Comparison of ENCODE assay signal across 27 cellular contexts in the genomic region with DNA sequence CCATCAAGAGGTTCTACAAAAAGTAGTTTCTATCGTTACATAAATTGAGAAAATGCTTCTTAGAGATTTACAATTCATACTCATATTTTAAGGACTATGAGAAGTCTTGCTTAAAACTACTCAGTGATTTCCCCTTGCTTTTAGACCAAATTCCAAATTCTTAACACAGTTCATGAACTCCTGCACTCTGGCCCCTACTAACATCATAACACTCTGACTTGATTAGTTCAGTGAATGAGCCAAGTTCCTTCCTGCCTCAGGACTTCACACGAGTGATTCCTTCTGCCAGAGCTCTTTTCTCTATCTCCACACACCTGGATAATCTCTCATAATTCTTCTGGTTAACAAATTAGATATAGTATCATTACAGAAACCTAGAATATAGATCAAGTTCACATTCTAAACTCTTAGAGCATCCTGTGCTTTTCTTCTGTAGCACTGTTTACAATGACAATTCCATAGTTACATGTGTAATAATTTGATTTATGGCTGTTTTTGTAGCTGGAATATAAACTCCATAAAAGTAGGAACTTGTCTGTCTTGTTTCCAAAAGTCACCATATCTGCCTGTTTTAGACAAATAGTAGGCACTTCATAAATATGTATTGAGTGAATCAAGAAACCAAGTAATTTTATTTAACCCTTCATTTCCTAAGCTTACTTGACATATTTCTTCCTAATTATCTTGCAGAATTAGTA. TPM values are rescaled to one million over a fixed set of nuclear protein-coding genes. Genes with fewer than 3 reads are reported as not detected.
DNase-seq lines count a peak whose midpoint lies in the region; ATAC-seq, FAIRE-seq and TF ChIP-seq lines count a peak whose summit lies in the region.
"Had no signal": no experiment of that assay in that cellular context is flagged by ENCODE, and none has a peak within 500 bp of the region (broad histone marks: within the 10 kb centered on the region; RNA-seq: fewer than 3 reads in every experiment).

No MANE protein-coding gene starts in this region.

- H3K9me3 ChIP-seq in HepG2 (ENCODE audit: low read length), result no peaks in the 10 kb centered on the region
- no peaks in the 10 kb centered on the region for H3K9me3 ChIP-seq in transverse colon
- H3K9me3 ChIP-seq in heart right ventricle, result no peaks in the 10 kb centered on the region
- H3K9me3 ChIP-seq: A549; BLaER1 treated with 17β-estradiol and CSF1 and Interleukin-3, amounts not matched to agents 10 nM and 100 nM; SJCRH30 had no signal

- CTCF ChIA-PET in HepG2 (lab: Yijun Ruan, JAX; ENCODE audit: low intra/inter-chr PET ratio, low total read pairs), result no interaction called here

- no peaks in the 10 kb centered on the region for H3K9me3 Mint-ChIP-seq in nephron
- H3K9me3 Mint-ChIP-seq: CD4-positive, alpha-beta T cell had no signal

- TF ChIP-seq RAD21 in HepG2 (CRISPR knock-in tag; IDR thresholded peaks at IDR 0.05), result no peak

- DNase-seq in fibroblast of villous mesenchyme (ENCODE audit: low read depth) (peak; percentile 10), HepG2 (ENCODE audit: low spot score) (no peak), transverse colon (no peak), DMS153 treated with DMSO at 0.1 percent for 48 hours (lab: John Stamatoyannopoulos, UW; ENCODE audit: unreplicated experiment) (no peak), substantia nigra (lab: John Stamatoyannopoulos, UW) (no peak), heart right ventricle (no peak)
- DNase-seq: AML-193; CD4-positive, alpha-beta T cell; COR-L47; HCEC 1CT; Kasumi-1; MV-4-11; NCI-H1105; NCI-H1436 treated with DMSO at 0.1 percent for 48 hours; NCI-H187 treated with DMSO at 0.1 percent for 48 hours; NCI-H526 treated with DMSO at 0.1 percent for 48 hours; PC-9; SJCRH30 had no signal

- H3K4me3 Mint-ChIP-seq in nephron, result no peak overlapping the region
- H3K4me3 Mint-ChIP-seq: CD4-positive, alpha-beta T cell had no signal

- no peak overlapping the region for H3K27ac ChIP-seq in HepG2 (ENCODE audit: extremely low read length, insufficient read depth, low read length)
- peak overlapping the region in 3 of 4 donors; percentile 48 to 57 (median 50) for H3K27ac ChIP-seq in transverse colon
- H3K27ac ChIP-seq in substantia nigra (ENCODE audit: low read depth, low read length, poor library complexity, severe bottlenecking), result no peak overlapping the region
- no peak overlapping the region for H3K27ac ChIP-seq in heart right ventricle
- H3K27ac ChIP-seq: A549; BLaER1 treated with 17β-estradiol and CSF1 and Interleukin-3, amounts not matched to agents 10 nM and 100 nM; PC-9; SJCRH30 had no signal

- TF ChIP-seq CTCF in fibroblast of villous mesenchyme (IDR thresholded peaks at IDR 0.05; ENCODE audit: insufficient read depth, low read depth, low read length), result no peak
- no peak for TF ChIP-seq CTCF in HepG2 (CRISPR knock-in tag; IDR thresholded peaks at IDR 0.05)
- TF ChIP-seq CTCF in nephron (IDR thresholded peaks at IDR 0.05; ENCODE audit: unreplicated experiment in 3 of 3), result no peak
- no peak for TF ChIP-seq CTCF in transverse colon (IDR thresholded peaks at IDR 0.05)
- TF ChIP-seq CTCF in heart right ventricle (IDR thresholded peaks at IDR 0.05), result no peak

- peak overlapping the region in 2 of 3 experiments; percentile 19 to 34 for H3K27ac Mint-ChIP-seq in nephron
- H3K27ac Mint-ChIP-seq: CD4-positive, alpha-beta T cell had no signal

- H3K4me1 ChIP-seq in HepG2 (ENCODE audit: insufficient read depth, low read length) (peaks cover 8% of the 10 kb centered on the region; the same call in 1 of the 2 replicates), transverse colon (peaks cover 0 to 21% (median 14%) of the 10 kb centered on the region in 4 donors), heart right ventricle (no peaks in the 10 kb centered on the region)
- H3K4me1 ChIP-seq: A549; BLaER1 treated with 17β-estradiol and CSF1 and Interleukin-3, amounts not matched to agents 10 nM and 100 nM; SJCRH30 had no signal

- no peak for FAIRE-seq in HepG2 (lab: Jason Lieb, UNC)
- FAIRE-seq: A549, GM19239, H1, K562 had no signal

- H3K4me2 ChIP-seq in HepG2 (ENCODE audit: low read depth, low read length), result no peak overlapping the region
- H3K4me2 ChIP-seq: A549; BLaER1 treated with 17β-estradiol and CSF1 and Interleukin-3, amounts not matched to agents 10 nM and 100 nM; PC-9 had no signal

- POLR2A ChIA-PET in HepG2 (lab: Yijun Ruan, JAX), result no interaction called here

- TF ChIP-seq EP300 in HepG2 (IDR thresholded peaks at IDR 0.05; ENCODE audit: low read depth in 2 of 2, low read length in 2 of 2) (no peak), HepG2 (CRISPR knock-in tag; IDR thresholded peaks at IDR 0.05; ENCODE audit: borderline replicate concordance) (no peak), transverse colon (IDR thresholded peaks at IDR 0.05; ENCODE audit: low read depth) (no peak)

- no peak overlapping the region for H3K9ac ChIP-seq in HepG2 (ENCODE audit: insufficient read depth, low read depth, low read length)
- H3K9ac ChIP-seq: BLaER1 treated with 17β-estradiol and CSF1 and Interleukin-3, amounts not matched to agents 10 nM and 100 nM had no signal

- in situ Hi-C loops in HepG2 (cut with HindIII; ENCODE audit: extremely low pct_ligation_motif_present, low pct_unique_long_range_greater_than_20kb) (loop anchor here (25.0 kb wide), 1 partner anchor 1681 kb away; no protein-coding TSS in a partner anchor), transverse colon (cut with MboI; ENCODE audit: low pct_ligation_motif_present in 1 of 4, low pct_unique_long_range_greater_than_20kb in 1 of 4, low sequenced_read_pairs in 3 of 4) (no loop called here)

- WGBS in HepG2 (ENCODE audit: low lambda C conversion rate), result 20% methylated on average over 2 of the region's 2 CpGs
- 3 to 6% methylated on average over 2 of the region's 2 CpGs for WGBS in transverse colon (ENCODE audit: low coverage in 1 of 2), 2 donors
- 21 to 42% methylated on average over 2 of the region's 2 CpGs for WGBS in heart right ventricle, 2 donors

- no peak overlapping the region for H3K4me3 ChIP-seq in fibroblast of villous mesenchyme (ENCODE audit: low read depth, low read length)
- H3K4me3 ChIP-seq in HepG2 (replicated peaks in 1 of 3; ENCODE audit: insufficient read depth in 1 of 3, low read depth in 2 of 3, low read length in 3 of 3), result no peak overlapping the region
- H3K4me3 ChIP-seq in transverse colon, result no peak overlapping the region
- H3K4me3 ChIP-seq in heart right ventricle, result no peak overlapping the region
- H3K4me3 ChIP-seq: A549; BLaER1 treated with 17β-estradiol and CSF1 and Interleukin-3, amounts not matched to agents 10 nM and 100 nM; K562; PC-9; SJCRH30 had no signal

- no peak overlapping the region for H2AFZ ChIP-seq in HepG2 (ENCODE audit: low read length)
- H2AFZ ChIP-seq: PC-9 had no signal

- no peaks in the 10 kb centered on the region for H3K79me2 ChIP-seq in HepG2 (ENCODE audit: insufficient read depth, low read length)

- no peaks in the 10 kb centered on the region for H3K36me3 ChIP-seq in HepG2 (replicated peaks in 1 of 2; ENCODE audit: control insufficient read depth in 1 of 2, insufficient read depth in 2 of 2, low read length in 2 of 2)
- H3K36me3 ChIP-seq in transverse colon, result no peaks in the 10 kb centered on the region
- no peaks in the 10 kb centered on the region for H3K36me3 ChIP-seq in heart right ventricle
- H3K36me3 ChIP-seq: BLaER1 treated with 17β-estradiol and CSF1 and Interleukin-3, amounts not matched to agents 10 nM and 100 nM; SJCRH30 had no signal

- H3K36me3 Mint-ChIP-seq in nephron (ENCODE audit: low read depth), result no peaks in the 10 kb centered on the region

- ATAC-seq in HepG2 (no peak), HG03039 (IDR thresholded peaks at IDR 0.05; ENCODE audit: unreplicated experiment) (no peak), heart right ventricle (no peak)
- ATAC-seq: A549, K562, Right ventricle myocardium inferior, SK-N-SH treated with all-trans-retinoic acid at 6 μM for 48 hours had no signal

- no TSS peak for BruUV-seq in HepG2 (replicated peaks; lab: Mats Ljungman, UMichigan)

- H4K20me1 ChIP-seq in HepG2 (ENCODE audit: insufficient read depth, low read length), result no peaks in the 10 kb centered on the region
- H4K20me1 ChIP-seq: BLaER1 treated with 17β-estradiol and CSF1 and Interleukin-3, amounts not matched to agents 10 nM and 100 nM had no signal

- H3K4me1 Mint-ChIP-seq in nephron, result peaks cover 6% of the 10 kb centered on the region

- intact Hi-C loops in HepG2 (cut with micrococcal nuclease; ENCODE audit: unreplicated experiment), result no loop called here
- intact Hi-C loops in transverse colon (cut with DNase I; ENCODE audit: low total_unique reads), result no loop called here
- intact Hi-C loops in heart right ventricle (cut with DNase I), result no loop called here

- no peak for TF ChIP-seq POLR2A in HepG2 (IDR thresholded peaks at IDR 0.05; ENCODE audit: insufficient read depth in 1 of 2, low read depth in 2 of 2, low read length in 2 of 2)
- TF ChIP-seq POLR2A in transverse colon (IDR thresholded peaks at IDR 0.05), result no peak

- H3K27me3 Mint-ChIP-seq in nephron (ENCODE audit: low read depth), result peaks cover 4% of the 10 kb centered on the region

- no peaks in the 10 kb centered on the region for H3K27me3 ChIP-seq in HepG2 (ENCODE audit: control insufficient read depth in 1 of 2, insufficient read depth in 2 of 2, low read length in 2 of 2)
- H3K27me3 ChIP-seq in transverse colon, result no peaks in the 10 kb centered on the region
- peaks cover 0 to 4% (median 0%) of the 10 kb centered on the region in 7 donors for H3K27me3 ChIP-seq in heart right ventricle
- H3K27me3 ChIP-seq: BLaER1 treated with 17β-estradiol and CSF1 and Interleukin-3, amounts not matched to agents 10 nM and 100 nM had no signal

RNA-seq across cellular contexts. Expression of gene NUF2, which starts 59.9 kb away (rescaled TPM):
- total RNA-seq in fibroblast of villous mesenchyme (15.5 and 17.7 TPM in 2 replicates), HepG2 (2016; rRNA removed; fragmentation: Illumina TruSeq; extraction: Trizol) (39.4 and 44.9 TPM in 2 replicates), transverse colon (10 to 100 TPM in 1 of 4 donors, 1 to 10 TPM in 1, not detected in 2; 1.1 to 28.5 TPM), heart right ventricle (1 to 10 TPM in 1 of 10 donors, under 1 TPM in 4, not detected in 5; 0.15 to 2.5 (median 0.70) TPM)
- 3.3 and 3.9 TPM in 2 replicates for total RNA-seq in HepG2 (2016; cell fraction: cytosol; rRNA removed; fragmentation: Illumina TruSeq; extraction: Trizol; ENCODE audit: low read depth)
- total RNA-seq in HepG2 (2016; cell fraction: insoluble cytoplasmic fraction; rRNA removed; fragmentation: Illumina TruSeq; extraction: Trizol), result 40.5 and 48.2 TPM in 2 replicates
- total RNA-seq in HepG2 (2016; cell fraction: membrane; rRNA removed; fragmentation: Illumina TruSeq; extraction: Trizol), result 9.4 and 9.9 TPM in 2 replicates
- 42.7 and 46.8 TPM in 2 replicates for total RNA-seq in HepG2 (2016; cell fraction: nucleus; rRNA removed; fragmentation: Illumina TruSeq; extraction: Trizol)
- polyA plus RNA-seq in HepG2 (2011; rRNA removed) (13.6 and 26.0 TPM in 2 replicates), heart right ventricle (under 1 TPM; 0.25 to 0.37 TPM)
- 7.1 and 7.6 TPM in 2 replicates for polyA plus RNA-seq in HepG2 (2011; cell fraction: cytosol; rRNA removed)
- polyA plus RNA-seq in HepG2 (2011; cell fraction: nucleus; rRNA removed), result 15.8 and 23.6 TPM in 2 replicates
- 7.8 and 20.7 TPM in 2 replicates for polyA plus RNA-seq in HepG2 (2012)
- polyA plus RNA-seq in HepG2 (2016; cell fraction: cytosol; fragmentation: Illumina TruSeq; extraction: Trizol; ENCODE audit: low read depth), result 1.7 and 2.1 TPM in 2 replicates
- polyA plus RNA-seq in HepG2 (2016; cell fraction: insoluble cytoplasmic fraction; fragmentation: Illumina TruSeq; extraction: Trizol; ENCODE audit: low read depth), result 44.6 and 50.9 TPM in 2 replicates
- 4.5 and 4.7 TPM in 2 replicates for polyA plus RNA-seq in HepG2 (2016; cell fraction: membrane; fragmentation: Illumina TruSeq; extraction: Trizol; ENCODE audit: low read depth)
- 62.5 and 67.7 TPM in 2 replicates for polyA plus RNA-seq in HepG2 (2016; cell fraction: nucleus; fragmentation: Illumina TruSeq; extraction: Trizol; ENCODE audit: insufficient read depth, low read depth)
- 3.0 and 12.4 TPM in 2 replicates for polyA minus RNA-seq in HepG2 (2011; rRNA and poly(A)+ RNA removed; ENCODE audit: low replicate concordance)
- polyA minus RNA-seq in HepG2 (2011; cell fraction: cytosol; rRNA and poly(A)+ RNA removed), result 4.1 and 6.1 TPM in 2 replicates
- 26.4 and 37.1 TPM in 2 replicates for polyA minus RNA-seq in HepG2 (2011; cell fraction: nucleus; rRNA and poly(A)+ RNA removed)

Comparison
In these comparisons a context has a peak if more than half of its experiments do, and no peak if none do; other contexts are left out.
1. H3K27ac ChIP-seq: peak in transverse colon (3 of 4); none in HepG2 (single experiment), substantia nigra (single experiment) and heart right ventricle (0 of 10).